ENCODE assay signal across 26 cellular contexts in genomic region chr2:204401114-204401513, GRCh38.
"Had no signal": no experiment of that assay in that cellular context is flagged by ENCODE, and none has a peak within 500 bp of the region (broad histone marks: within the 10 kb centered on the region; RNA-seq: fewer than 3 reads in every experiment).

No MANE protein-coding gene starts in this region.

- H3K4me3 ChIP-seq: hepatocyte, left ventricle myocardium inferior, lung, pancreas, prostate gland, sigmoid colon, skin epidermis, stomach, testis, thyroid gland, transverse colon, upper lobe of right lung had no signal

- H3K27ac ChIP-seq: hepatocyte, left ventricle myocardium inferior, pancreas, prostate gland, sigmoid colon, skin epidermis, stomach, testis, thyroid gland, transverse colon, upper lobe of right lung had no signal

- H3K9me3 ChIP-seq: left ventricle myocardium inferior, pancreas, prostate gland, sigmoid colon, stomach, testis, thyroid gland, transverse colon, upper lobe of right lung had no signal

- H2AFZ ChIP-seq: hepatocyte had no signal

- H3K27me3 ChIP-seq: hepatocyte, pancreas, sigmoid colon, stomach, testis, thyroid gland, transverse colon, upper lobe of right lung had no signal

- H3K79me2 ChIP-seq: hepatocyte had no signal

- DNase-seq: islet precursor cell; left ventricle myocardium inferior; mesendoderm; naive thymus-derived CD8-positive, alpha-beta T cell; nucleus accumbens; pancreas; posterior cingulate gyrus; retina; right cardiac atrium; sigmoid colon; stimulated activated CD4-positive, alpha-beta T cell treated with anti-CD3 and anti-CD28 coated beads, Interleukin-12 subunit alpha, Interleukin-12 subunit beta, amount 100 ng/mL, for 4 hours; stimulated activated CD4-positive, alpha-beta T cell treated with anti-CD3 and anti-CD28 coated beads, Interleukin-15, amount 100 ng/mL, for 24 hours; stimulated activated CD4-positive, alpha-beta T cell treated with anti-CD3 and anti-CD28 coated beads, Interleukin-2, amount 100 ng/mL, for 24 hours; stimulated activated CD4-positive, alpha-beta T cell treated with anti-CD3 and anti-CD28 coated beads, Interleukin-4, amount 100 ng/mL, for 1 hour; stimulated activated naive B cell treated with anti-CD40 and anti-IgM and Interleukin-4, amounts not matched to agents 10 μg/mL and 1 μg/mL and 100 μg/mL, for 72 hours; stimulated activated naive CD8-positive, alpha-beta T cell treated with anti-CD3 and anti-CD28 coated beads, Interleukin-15, Interleukin-2, amounts not matched to agents 100 U/mL and 50 U/mL, for 24 hours; stomach; testis; thyroid gland; transverse colon; upper lobe of right lung had no signal

- ATAC-seq: naive thymus-derived CD8-positive, alpha-beta T cell; pancreas; right cardiac atrium; stimulated activated naive B cell treated with anti-CD40 and anti-IgM and Interleukin-4, amounts not matched to agents 10 μg/mL and 1 μg/mL and 100 μg/mL, for 72 hours; stimulated activated naive CD8-positive, alpha-beta T cell treated with anti-CD3 and anti-CD28 coated beads, Interleukin-15, Interleukin-2, amounts not matched to agents 100 U/mL and 50 U/mL, for 24 hours; upper lobe of right lung had no signal

- H3K36me3 ChIP-seq: left ventricle myocardium inferior, pancreas, prostate gland, sigmoid colon, stomach, thyroid gland, transverse colon, upper lobe of right lung had no signal

- H3K4me2 ChIP-seq: hepatocyte had no signal

- FAIRE-seq: pancreas, urothelium cell line had no signal

- H3K4me1 ChIP-seq: left ventricle myocardium inferior, prostate gland, sigmoid colon, stomach, testis, thyroid gland, transverse colon, upper lobe of right lung had no signal
